8 cellular contexts compared by ENCODE assay signal in the genomic region with DNA sequence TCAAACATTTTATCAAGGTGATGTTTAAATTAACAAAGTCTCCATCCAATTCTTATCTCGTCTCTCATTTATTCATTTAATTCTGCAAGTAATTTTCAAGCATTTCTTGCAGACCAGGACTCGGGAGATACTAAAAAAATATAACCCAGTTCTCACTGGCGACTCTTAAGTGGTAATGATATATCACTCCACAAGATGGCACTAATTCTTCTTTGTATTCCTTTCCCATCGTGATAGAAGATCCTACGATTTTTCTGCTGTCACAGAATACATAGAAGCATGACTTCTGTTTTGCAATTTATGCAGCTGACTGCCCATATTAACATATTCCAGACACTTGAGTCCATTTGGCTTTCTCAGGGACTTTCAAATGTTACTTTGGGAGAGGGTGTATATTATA.
A peak's percentile ranks its signal among the peaks of the same experiment; 100 is the strongest.
DNase-seq lines count a peak whose midpoint lies in the region; ATAC-seq and TF ChIP-seq lines count a peak whose summit lies in the region.

No MANE protein-coding gene starts in this region.

- peak; percentile 10 for DNase-seq in CD1c-positive myeloid dendritic cell (ENCODE audit: extremely low spot score)
- peak; percentile 41 for DNase-seq in iris pigment epithelial cell (ENCODE audit: low read depth)
- DNase-seq in NCI-H526 treated with DMSO at 0.1 percent for 48 hours (lab: John Stamatoyannopoulos, UW) = no peak

- ATAC-seq in GM21786 (IDR thresholded peaks at IDR 0.05; ENCODE audit: unreplicated experiment) = peak; percentile 55
- peak; percentile 58; the same call in 1 of the 3 replicates for ATAC-seq in SK-N-SH treated with all-trans-retinoic acid at 6 μM for 48 hours
- ATAC-seq in GM18907 (IDR thresholded peaks at IDR 0.05; ENCODE audit: unreplicated experiment) = no peak
- ATAC-seq in HG03520 (IDR thresholded peaks at IDR 0.05; ENCODE audit: unreplicated experiment) = no peak
- ATAC-seq in HG02840 (IDR thresholded peaks at IDR 0.05; ENCODE audit: low FRiP score, unreplicated experiment) = no peak

TF ChIP-seq in SK-N-SH treated with all-trans-retinoic acid at 6 μM for 48 hours, 23 proteins besides CTCF, POLR2A, EP300 and RAD21:
- TF ChIP-seq ZNF565 (CRISPR knock-in tag; conservative IDR thresholded peaks at IDR 0.05; ENCODE audit: low read depth) (no peak), PPARA (CRISPR knock-in tag; IDR thresholded peaks at IDR 0.05; ENCODE audit: borderline replicate concordance) (no peak), ZNF70 (CRISPR knock-in tag; IDR thresholded peaks at IDR 0.05) (no peak), ZNF8 (CRISPR knock-in tag; IDR thresholded peaks at IDR 0.05) (no peak), POU6F1 (CRISPR knock-in tag; IDR thresholded peaks at IDR 0.05; ENCODE audit: borderline replicate concordance, low read depth) (no peak), TOX (CRISPR knock-in tag; IDR thresholded peaks at IDR 0.05; ENCODE audit: borderline replicate concordance) (no peak), TCF4 (CRISPR knock-in tag; IDR thresholded peaks at IDR 0.05; ENCODE audit: borderline replicate concordance) (no peak), ZFP30 (CRISPR knock-in tag; IDR thresholded peaks at IDR 0.05) (no peak), PATZ1 (CRISPR knock-in tag; IDR thresholded peaks at IDR 0.05; ENCODE audit: borderline replicate concordance) (no peak), ESRRG (CRISPR knock-in tag; IDR thresholded peaks at IDR 0.05) (no peak), ISL1 (CRISPR knock-in tag; IDR thresholded peaks at IDR 0.05) (no peak), ZC3H10 (CRISPR knock-in tag; IDR thresholded peaks at IDR 0.05) (no peak), CSRNP3 (CRISPR knock-in tag; IDR thresholded peaks at IDR 0.05) (no peak)
- TF ChIP-seq, protein P1, sequence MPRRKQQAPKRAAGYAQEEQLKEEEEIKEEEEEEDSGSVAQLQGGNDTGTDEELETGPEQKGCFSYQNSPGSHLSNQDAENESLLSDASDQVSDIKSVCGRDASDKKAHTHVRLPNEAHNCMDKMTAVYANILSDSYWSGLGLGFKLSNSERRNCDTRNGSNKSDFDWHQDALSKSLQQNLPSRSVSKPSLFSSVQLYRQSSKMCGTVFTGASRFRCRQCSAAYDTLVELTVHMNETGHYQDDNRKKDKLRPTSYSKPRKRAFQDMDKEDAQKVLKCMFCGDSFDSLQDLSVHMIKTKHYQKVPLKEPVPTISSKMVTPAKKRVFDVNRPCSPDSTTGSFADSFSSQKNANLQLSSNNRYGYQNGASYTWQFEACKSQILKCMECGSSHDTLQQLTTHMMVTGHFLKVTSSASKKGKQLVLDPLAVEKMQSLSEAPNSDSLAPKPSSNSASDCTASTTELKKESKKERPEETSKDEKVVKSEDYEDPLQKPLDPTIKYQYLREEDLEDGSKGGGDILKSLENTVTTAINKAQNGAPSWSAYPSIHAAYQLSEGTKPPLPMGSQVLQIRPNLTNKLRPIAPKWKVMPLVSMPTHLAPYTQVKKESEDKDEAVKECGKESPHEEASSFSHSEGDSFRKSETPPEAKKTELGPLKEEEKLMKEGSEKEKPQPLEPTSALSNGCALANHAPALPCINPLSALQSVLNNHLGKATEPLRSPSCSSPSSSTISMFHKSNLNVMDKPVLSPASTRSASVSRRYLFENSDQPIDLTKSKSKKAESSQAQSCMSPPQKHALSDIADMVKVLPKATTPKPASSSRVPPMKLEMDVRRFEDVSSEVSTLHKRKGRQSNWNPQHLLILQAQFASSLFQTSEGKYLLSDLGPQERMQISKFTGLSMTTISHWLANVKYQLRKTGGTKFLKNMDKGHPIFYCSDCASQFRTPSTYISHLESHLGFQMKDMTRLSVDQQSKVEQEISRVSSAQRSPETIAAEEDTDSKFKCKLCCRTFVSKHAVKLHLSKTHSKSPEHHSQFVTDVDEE (CRISPR knock-in tag; IDR thresholded peaks at IDR 0.05) = no peak
- TF ChIP-seq, protein P2, sequence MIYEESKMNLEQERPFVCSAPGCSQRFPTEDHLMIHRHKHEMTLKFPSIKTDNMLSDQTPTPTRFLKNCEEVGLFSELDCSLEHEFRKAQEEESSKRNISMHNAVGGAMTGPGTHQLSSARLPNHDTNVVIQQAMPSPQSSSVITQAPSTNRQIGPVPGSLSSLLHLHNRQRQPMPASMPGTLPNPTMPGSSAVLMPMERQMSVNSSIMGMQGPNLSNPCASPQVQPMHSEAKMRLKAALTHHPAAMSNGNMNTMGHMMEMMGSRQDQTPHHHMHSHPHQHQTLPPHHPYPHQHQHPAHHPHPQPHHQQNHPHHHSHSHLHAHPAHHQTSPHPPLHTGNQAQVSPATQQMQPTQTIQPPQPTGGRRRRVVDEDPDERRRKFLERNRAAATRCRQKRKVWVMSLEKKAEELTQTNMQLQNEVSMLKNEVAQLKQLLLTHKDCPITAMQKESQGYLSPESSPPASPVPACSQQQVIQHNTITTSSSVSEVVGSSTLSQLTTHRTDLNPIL (CRISPR knock-in tag; IDR thresholded peaks at IDR 0.05; ENCODE audit: low read depth) = no peak

Comparison
In these comparisons a context has a peak if more than half of its experiments do, and no peak if none do; other contexts are left out.
1. ATAC-seq: peak in GM21786 (single experiment) and SK-N-SH treated with all-trans-retinoic acid at 6 μM for 48 hours (single experiment); none in GM18907 (single experiment), HG03520 (single experiment) and HG02840 (single experiment).